1 cellular context compared by ENCODE assay signal in the genomic region with DNA sequence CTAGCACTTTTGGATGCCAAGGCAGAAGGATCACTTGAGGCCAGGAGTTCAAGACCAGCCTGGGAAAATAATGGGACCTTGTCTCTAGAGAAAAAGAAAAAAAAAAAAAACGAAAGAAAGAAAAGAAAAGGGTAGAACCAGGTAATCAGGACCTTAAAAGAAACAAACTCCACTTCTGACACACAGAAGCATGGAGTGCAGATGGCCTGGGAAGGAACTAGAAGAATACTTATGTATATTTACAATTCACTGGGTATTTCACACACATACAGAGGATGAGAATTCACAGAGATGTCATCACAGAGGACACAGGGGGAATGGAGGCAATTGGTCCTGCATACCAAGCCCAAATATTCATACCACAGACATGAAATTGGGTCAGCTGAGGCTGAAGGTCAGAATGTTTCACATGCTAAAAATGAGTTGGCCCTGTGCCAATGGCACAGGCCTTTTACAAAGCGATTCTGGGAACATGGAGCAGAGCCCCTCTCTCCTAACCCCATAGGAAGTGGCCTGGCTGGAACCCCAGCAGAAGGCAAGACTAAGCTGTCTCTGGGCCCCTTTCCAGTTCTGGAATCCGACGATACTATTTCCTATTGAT.
TF ChIP-seq lines count a peak whose summit lies in the region.

No MANE protein-coding gene starts in this region.

TF ChIP-seq in GM23338, 12 proteins besides CTCF, POLR2A, EP300 and RAD21 (continued from another document):
- TF ChIP-seq, protein P1, sequence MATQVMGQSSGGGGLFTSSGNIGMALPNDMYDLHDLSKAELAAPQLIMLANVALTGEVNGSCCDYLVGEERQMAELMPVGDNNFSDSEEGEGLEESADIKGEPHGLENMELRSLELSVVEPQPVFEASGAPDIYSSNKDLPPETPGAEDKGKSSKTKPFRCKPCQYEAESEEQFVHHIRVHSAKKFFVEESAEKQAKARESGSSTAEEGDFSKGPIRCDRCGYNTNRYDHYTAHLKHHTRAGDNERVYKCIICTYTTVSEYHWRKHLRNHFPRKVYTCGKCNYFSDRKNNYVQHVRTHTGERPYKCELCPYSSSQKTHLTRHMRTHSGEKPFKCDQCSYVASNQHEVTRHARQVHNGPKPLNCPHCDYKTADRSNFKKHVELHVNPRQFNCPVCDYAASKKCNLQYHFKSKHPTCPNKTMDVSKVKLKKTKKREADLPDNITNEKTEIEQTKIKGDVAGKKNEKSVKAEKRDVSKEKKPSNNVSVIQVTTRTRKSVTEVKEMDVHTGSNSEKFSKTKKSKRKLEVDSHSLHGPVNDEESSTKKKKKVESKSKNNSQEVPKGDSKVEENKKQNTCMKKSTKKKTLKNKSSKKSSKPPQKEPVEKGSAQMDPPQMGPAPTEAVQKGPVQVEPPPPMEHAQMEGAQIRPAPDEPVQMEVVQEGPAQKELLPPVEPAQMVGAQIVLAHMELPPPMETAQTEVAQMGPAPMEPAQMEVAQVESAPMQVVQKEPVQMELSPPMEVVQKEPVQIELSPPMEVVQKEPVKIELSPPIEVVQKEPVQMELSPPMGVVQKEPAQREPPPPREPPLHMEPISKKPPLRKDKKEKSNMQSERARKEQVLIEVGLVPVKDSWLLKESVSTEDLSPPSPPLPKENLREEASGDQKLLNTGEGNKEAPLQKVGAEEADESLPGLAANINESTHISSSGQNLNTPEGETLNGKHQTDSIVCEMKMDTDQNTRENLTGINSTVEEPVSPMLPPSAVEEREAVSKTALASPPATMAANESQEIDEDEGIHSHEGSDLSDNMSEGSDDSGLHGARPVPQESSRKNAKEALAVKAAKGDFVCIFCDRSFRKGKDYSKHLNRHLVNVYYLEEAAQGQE (IDR thresholded peaks at IDR 0.05; ENCODE audit: unreplicated experiment), result no peak
- no peak for TF ChIP-seq EZH2 (IDR thresholded peaks at IDR 0.05; ENCODE audit: low read depth, unreplicated experiment)
- TF ChIP-seq NANOG (IDR thresholded peaks at IDR 0.05; ENCODE audit: borderline replicate concordance), result no peak
- TF ChIP-seq ZNF331 (CRISPR knock-in tag; IDR thresholded peaks at IDR 0.05; ENCODE audit: low read depth), result no peak
- TF ChIP-seq, protein P2, sequence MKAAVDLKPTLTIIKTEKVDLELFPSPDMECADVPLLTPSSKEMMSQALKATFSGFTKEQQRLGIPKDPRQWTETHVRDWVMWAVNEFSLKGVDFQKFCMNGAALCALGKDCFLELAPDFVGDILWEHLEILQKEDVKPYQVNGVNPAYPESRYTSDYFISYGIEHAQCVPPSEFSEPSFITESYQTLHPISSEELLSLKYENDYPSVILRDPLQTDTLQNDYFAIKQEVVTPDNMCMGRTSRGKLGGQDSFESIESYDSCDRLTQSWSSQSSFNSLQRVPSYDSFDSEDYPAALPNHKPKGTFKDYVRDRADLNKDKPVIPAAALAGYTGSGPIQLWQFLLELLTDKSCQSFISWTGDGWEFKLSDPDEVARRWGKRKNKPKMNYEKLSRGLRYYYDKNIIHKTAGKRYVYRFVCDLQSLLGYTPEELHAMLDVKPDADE (IDR thresholded peaks at IDR 0.05), result no peak
- TF ChIP-seq, protein P3, sequence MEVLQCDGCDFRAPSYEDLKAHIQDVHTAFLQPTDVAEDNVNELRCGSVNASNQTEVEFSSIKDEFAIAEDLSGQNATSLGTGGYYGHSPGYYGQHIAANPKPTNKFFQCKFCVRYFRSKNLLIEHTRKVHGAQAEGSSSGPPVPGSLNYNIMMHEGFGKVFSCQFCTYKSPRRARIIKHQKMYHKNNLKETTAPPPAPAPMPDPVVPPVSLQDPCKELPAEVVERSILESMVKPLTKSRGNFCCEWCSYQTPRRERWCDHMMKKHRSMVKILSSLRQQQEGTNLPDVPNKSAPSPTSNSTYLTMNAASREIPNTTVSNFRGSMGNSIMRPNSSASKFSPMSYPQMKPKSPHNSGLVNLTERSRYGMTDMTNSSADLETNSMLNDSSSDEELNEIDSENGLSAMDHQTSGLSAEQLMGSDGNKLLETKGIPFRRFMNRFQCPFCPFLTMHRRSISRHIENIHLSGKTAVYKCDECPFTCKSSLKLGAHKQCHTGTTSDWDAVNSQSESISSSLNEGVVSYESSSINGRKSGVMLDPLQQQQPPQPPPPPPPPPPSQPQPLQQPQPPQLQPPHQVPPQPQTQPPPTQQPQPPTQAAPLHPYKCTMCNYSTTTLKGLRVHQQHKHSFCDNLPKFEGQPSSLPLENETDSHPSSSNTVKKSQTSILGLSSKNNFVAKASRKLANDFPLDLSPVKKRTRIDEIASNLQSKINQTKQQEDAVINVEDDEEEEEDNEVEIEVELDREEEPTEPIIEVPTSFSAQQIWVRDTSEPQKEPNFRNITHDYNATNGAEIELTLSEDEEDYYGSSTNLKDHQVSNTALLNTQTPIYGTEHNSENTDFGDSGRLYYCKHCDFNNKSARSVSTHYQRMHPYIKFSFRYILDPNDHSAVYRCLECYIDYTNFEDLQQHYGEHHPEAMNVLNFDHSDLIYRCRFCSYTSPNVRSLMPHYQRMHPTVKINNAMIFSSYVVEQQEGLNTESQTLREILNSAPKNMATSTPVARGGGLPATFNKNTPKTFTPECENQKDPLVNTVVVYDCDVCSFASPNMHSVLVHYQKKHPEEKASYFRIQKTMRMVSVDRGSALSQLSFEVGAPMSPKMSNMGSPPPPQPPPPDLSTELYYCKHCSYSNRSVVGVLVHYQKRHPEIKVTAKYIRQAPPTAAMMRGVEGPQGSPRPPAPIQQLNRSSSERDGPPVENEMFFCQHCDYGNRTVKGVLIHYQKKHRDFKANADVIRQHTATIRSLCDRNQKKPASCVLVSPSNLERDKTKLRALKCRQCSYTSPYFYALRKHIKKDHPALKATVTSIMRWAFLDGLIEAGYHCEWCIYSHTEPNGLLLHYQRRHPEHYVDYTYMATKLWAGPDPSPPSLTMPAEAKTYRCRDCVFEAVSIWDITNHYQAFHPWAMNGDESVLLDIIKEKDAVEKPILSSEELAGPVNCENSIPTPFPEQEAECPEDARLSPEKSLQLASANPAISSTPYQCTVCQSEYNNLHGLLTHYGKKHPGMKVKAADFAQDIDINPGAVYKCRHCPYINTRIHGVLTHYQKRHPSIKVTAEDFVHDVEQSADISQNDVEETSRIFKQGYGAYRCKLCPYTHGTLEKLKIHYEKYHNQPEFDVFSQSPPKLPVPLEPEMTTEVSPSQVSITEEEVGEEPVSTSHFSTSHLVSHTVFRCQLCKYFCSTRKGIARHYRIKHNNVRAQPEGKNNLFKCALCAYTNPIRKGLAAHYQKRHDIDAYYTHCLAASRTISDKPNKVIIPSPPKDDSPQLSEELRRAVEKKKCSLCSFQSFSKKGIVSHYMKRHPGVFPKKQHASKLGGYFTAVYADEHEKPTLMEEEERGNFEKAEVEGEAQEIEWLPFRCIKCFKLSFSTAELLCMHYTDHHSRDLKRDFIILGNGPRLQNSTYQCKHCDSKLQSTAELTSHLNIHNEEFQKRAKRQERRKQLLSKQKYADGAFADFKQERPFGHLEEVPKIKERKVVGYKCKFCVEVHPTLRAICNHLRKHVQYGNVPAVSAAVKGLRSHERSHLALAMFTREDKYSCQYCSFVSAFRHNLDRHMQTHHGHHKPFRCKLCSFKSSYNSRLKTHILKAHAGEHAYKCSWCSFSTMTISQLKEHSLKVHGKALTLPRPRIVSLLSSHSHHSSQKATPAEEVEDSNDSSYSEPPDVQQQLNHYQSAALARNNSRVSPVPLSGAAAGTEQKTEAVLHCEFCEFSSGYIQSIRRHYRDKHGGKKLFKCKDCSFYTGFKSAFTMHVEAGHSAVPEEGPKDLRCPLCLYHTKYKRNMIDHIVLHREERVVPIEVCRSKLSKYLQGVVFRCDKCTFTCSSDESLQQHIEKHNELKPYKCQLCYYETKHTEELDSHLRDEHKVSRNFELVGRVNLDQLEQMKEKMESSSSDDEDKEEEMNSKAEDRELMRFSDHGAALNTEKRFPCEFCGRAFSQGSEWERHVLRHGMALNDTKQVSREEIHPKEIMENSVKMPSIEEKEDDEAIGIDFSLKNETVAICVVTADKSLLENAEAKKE (CRISPR knock-in tag; IDR thresholded peaks at IDR 0.05), result no peak
- TF ChIP-seq CREB1 (CRISPR knock-in tag; IDR thresholded peaks at IDR 0.05; ENCODE audit: low read depth), result no peak
- no peak for TF ChIP-seq STAT1 (IDR thresholded peaks at IDR 0.05; ENCODE audit: unreplicated experiment)
- TF ChIP-seq ZNF114 (CRISPR knock-in tag; IDR thresholded peaks at IDR 0.05), result no peak
- TF ChIP-seq POLR2AphosphoS5 (IDR thresholded peaks at IDR 0.05; ENCODE audit: low read depth), result no peak
- no peak for TF ChIP-seq JUNB (IDR thresholded peaks at IDR 0.05; ENCODE audit: unreplicated experiment)
